Comparison of ENCODE assay signal across 25 cellular contexts in the genomic region with DNA sequence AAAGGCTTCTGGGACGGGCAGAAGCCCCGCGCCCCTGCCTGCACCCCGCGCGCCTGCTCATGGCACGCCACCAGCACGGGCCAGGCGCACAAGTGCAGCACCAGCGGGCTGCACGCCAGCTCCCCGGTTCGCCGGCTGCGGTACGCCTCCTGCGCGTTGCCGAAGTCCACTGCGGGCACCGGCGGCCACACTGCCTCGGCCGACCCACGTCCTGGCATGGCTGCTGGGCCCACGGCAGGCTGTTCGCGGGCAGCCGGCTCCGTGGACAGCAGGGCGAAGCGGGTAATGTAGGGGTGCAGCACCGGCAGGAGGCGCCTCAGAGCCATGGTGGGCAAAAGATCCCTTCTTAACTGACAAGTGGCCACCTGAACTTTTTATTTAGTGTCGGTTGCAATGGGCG.
"Had no signal": no experiment of that assay in that cellular context is flagged by ENCODE, and none has a peak within 500 bp of the region (broad histone marks: within the 10 kb centered on the region; RNA-seq: fewer than 3 reads in every experiment).

No MANE protein-coding gene starts in this region.

- H3K4me1 ChIP-seq: esophagus squamous epithelium, lower lobe of right lung, neural progenitor cell, right atrium auricular region, stomach, tibial artery had no signal

- H3K9ac ChIP-seq: neural progenitor cell had no signal

- H2AFZ ChIP-seq: neural progenitor cell had no signal

- H3K27me3 ChIP-seq: esophagus squamous epithelium, neural progenitor cell, right atrium auricular region, stomach, tibial artery had no signal

- H3K27ac ChIP-seq: epithelial cell of prostate, esophagus squamous epithelium, lower lobe of right lung, neural progenitor cell, right atrium auricular region, stomach, tibial artery had no signal

- H3K4me2 ChIP-seq: neural progenitor cell had no signal

- H3K9me3 ChIP-seq: esophagus squamous epithelium, lower lobe of right lung, right atrium auricular region, stomach, tibial artery had no signal

- FAIRE-seq: colon, endometrium had no signal

- H3K4me3 ChIP-seq: esophagus squamous epithelium, lower lobe of right lung, neural progenitor cell, right atrium auricular region, stomach, tibial artery had no signal

- DNase-seq: activated B cell treated with CpG ODN at 0.5 μM for 24 hours; activated CD4-positive, alpha-beta T cell treated with anti-CD3 and anti-CD28 coated beads, Interleukin-2, amount 50 U/mL, for 4 hours; activated naive CD4-positive, alpha-beta T cell; activated T-cell treated with anti-CD3 and anti-CD28 coated beads for 4 hours; activated T-cell treated with anti-CD3 and anti-CD28 coated beads, Interleukin-2, amount 50 U/mL, for 72 hours; anterior cingulate cortex; dermis blood vessel endothelial cell; effector CD4-positive, alpha-beta T cell; esophagus squamous epithelium; foreskin melanocyte; kidney glomerular epithelial cell; lower lobe of right lung; mesenchymal stem cell; natural killer cell; stimulated activated CD4-positive, alpha-beta T cell treated with anti-CD3 and anti-CD28 coated beads, Interleukin-15, amount 100 ng/mL, for 24 hours; stimulated activated CD4-positive, alpha-beta T cell treated with anti-CD3 and anti-CD28 coated beads, Interleukin-2, amount 100 ng/mL, for 24 hours; stimulated activated naive B cell treated with anti-CD40 and anti-IgM and Interleukin-4, amounts not matched to agents 10 μg/mL and 1 μg/mL and 100 μg/mL, for 72 hours; stomach; T-helper 9 cell; tibial artery had no signal
